1 cellular context compared by ENCODE assay signal in the genomic region with DNA sequence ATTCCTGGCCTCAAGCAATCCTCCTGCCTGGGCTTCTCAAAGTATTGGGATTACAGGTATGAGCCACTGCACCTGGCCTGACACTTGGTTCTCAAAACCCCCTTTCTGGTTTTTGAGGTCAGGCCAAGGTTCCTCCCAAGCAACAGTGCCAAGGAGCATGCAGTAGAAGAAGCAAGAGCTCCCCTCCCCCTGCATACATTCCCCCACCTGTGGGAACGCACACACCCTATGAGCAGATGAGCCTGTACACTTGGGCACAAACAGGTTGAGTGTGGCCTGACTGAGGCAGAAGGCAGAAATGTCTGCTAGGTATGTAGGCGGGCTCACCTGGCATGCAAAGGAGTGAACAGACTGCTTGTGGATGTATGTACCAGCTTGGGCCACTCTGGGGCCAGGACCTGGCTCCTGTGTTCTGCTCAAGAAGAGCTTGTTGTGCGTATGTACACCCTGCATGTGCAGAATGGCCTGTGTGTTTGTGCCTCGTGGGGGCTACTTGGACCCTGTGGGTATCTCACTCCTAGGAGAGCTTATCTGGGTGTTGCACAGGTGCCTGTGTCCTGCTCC.
TF ChIP-seq lines count a peak whose summit lies in the region.

No MANE protein-coding gene starts in this region.

TF ChIP-seq in H1, 55 proteins besides CTCF, POLR2A, EP300 and RAD21:
- TF ChIP-seq BCL11A (IDR thresholded peaks at IDR 0.05; ENCODE audit: low read depth in 2 of 2, low read length in 2 of 2), result no peak
- no peak for TF ChIP-seq CTBP2 (IDR thresholded peaks at IDR 0.05; ENCODE audit: borderline replicate concordance, insufficient read depth, insufficient read length, low read length)
- no peak for TF ChIP-seq TBP (IDR thresholded peaks at IDR 0.05; ENCODE audit: low read depth, low read length)
- TF ChIP-seq SP2 (IDR thresholded peaks at IDR 0.05; ENCODE audit: low read length), result no peak
- TF ChIP-seq SIN3A (conservative IDR thresholded peaks at IDR 0.05 in 1 of 2, IDR thresholded peaks at IDR 0.05 in 1 of 2; ENCODE audit: low read depth in 1 of 2, low read length in 2 of 2), result no peak
- no peak for TF ChIP-seq POU5F1 (IDR thresholded peaks at IDR 0.05; ENCODE audit: low read depth, low read length)
- no peak for TF ChIP-seq SP1 (IDR thresholded peaks at IDR 0.05; ENCODE audit: low read depth, low read length)
- no peak for TF ChIP-seq TAF1 (IDR thresholded peaks at IDR 0.05; ENCODE audit: low read depth, low read length)
- no peak for TF ChIP-seq JUND (IDR thresholded peaks at IDR 0.05; ENCODE audit: low read length)
- no peak for TF ChIP-seq GTF2F1 (IDR thresholded peaks at IDR 0.05; ENCODE audit: borderline replicate concordance, low read depth, low read length)
- TF ChIP-seq, protein P1, sequence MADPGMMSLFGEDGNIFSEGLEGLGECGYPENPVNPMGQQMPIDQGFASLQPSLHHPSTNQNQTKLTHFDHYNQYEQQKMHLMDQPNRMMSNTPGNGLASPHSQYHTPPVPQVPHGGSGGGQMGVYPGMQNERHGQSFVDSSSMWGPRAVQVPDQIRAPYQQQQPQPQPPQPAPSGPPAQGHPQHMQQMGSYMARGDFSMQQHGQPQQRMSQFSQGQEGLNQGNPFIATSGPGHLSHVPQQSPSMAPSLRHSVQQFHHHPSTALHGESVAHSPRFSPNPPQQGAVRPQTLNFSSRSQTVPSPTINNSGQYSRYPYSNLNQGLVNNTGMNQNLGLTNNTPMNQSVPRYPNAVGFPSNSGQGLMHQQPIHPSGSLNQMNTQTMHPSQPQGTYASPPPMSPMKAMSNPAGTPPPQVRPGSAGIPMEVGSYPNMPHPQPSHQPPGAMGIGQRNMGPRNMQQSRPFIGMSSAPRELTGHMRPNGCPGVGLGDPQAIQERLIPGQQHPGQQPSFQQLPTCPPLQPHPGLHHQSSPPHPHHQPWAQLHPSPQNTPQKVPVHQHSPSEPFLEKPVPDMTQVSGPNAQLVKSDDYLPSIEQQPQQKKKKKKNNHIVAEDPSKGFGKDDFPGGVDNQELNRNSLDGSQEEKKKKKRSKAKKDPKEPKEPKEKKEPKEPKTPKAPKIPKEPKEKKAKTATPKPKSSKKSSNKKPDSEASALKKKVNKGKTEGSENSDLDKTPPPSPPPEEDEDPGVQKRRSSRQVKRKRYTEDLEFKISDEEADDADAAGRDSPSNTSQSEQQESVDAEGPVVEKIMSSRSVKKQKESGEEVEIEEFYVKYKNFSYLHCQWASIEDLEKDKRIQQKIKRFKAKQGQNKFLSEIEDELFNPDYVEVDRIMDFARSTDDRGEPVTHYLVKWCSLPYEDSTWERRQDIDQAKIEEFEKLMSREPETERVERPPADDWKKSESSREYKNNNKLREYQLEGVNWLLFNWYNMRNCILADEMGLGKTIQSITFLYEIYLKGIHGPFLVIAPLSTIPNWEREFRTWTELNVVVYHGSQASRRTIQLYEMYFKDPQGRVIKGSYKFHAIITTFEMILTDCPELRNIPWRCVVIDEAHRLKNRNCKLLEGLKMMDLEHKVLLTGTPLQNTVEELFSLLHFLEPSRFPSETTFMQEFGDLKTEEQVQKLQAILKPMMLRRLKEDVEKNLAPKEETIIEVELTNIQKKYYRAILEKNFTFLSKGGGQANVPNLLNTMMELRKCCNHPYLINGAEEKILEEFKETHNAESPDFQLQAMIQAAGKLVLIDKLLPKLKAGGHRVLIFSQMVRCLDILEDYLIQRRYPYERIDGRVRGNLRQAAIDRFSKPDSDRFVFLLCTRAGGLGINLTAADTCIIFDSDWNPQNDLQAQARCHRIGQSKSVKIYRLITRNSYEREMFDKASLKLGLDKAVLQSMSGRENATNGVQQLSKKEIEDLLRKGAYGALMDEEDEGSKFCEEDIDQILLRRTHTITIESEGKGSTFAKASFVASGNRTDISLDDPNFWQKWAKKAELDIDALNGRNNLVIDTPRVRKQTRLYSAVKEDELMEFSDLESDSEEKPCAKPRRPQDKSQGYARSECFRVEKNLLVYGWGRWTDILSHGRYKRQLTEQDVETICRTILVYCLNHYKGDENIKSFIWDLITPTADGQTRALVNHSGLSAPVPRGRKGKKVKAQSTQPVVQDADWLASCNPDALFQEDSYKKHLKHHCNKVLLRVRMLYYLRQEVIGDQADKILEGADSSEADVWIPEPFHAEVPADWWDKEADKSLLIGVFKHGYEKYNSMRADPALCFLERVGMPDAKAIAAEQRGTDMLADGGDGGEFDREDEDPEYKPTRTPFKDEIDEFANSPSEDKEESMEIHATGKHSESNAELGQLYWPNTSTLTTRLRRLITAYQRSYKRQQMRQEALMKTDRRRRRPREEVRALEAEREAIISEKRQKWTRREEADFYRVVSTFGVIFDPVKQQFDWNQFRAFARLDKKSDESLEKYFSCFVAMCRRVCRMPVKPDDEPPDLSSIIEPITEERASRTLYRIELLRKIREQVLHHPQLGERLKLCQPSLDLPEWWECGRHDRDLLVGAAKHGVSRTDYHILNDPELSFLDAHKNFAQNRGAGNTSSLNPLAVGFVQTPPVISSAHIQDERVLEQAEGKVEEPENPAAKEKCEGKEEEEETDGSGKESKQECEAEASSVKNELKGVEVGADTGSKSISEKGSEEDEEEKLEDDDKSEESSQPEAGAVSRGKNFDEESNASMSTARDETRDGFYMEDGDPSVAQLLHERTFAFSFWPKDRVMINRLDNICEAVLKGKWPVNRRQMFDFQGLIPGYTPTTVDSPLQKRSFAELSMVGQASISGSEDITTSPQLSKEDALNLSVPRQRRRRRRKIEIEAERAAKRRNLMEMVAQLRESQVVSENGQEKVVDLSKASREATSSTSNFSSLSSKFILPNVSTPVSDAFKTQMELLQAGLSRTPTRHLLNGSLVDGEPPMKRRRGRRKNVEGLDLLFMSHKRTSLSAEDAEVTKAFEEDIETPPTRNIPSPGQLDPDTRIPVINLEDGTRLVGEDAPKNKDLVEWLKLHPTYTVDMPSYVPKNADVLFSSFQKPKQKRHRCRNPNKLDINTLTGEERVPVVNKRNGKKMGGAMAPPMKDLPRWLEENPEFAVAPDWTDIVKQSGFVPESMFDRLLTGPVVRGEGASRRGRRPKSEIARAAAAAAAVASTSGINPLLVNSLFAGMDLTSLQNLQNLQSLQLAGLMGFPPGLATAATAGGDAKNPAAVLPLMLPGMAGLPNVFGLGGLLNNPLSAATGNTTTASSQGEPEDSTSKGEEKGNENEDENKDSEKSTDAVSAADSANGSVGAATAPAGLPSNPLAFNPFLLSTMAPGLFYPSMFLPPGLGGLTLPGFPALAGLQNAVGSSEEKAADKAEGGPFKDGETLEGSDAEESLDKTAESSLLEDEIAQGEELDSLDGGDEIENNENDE (IDR thresholded peaks at IDR 0.05; ENCODE audit: insufficient replicate concordance, low read length), result no peak
- no peak for TF ChIP-seq SP4 (IDR thresholded peaks at IDR 0.05; ENCODE audit: low read length)
- no peak for TF ChIP-seq KDM1A (IDR thresholded peaks at IDR 0.05; ENCODE audit: borderline replicate concordance, low read length)
- no peak for TF ChIP-seq MAFK (IDR thresholded peaks at IDR 0.05; ENCODE audit: low read depth, low read length)
